15 cellular contexts compared by ENCODE assay signal in genomic region chr6:35015476-35015875, GRCh38.
DNase-seq lines count a peak whose midpoint lies in the region; ATAC-seq and TF ChIP-seq lines count a peak whose summit lies in the region.
"Had no signal": no experiment of that assay in that cellular context is flagged by ENCODE, and none has a peak within 500 bp of the region (broad histone marks: within the 10 kb centered on the region; RNA-seq: fewer than 3 reads in every experiment).

No MANE protein-coding gene starts in this region.

- no peak overlapping the region for H3K9ac ChIP-seq in GM23248
- no peak overlapping the region for H3K9ac ChIP-seq in muscle layer of colon (ENCODE audit: low read length)

- no peaks in the 10 kb centered on the region for H3K79me2 ChIP-seq in GM23248 (ENCODE audit: insufficient read depth)

- H3K4me3 ChIP-seq in GM23248 (no peak overlapping the region), muscle layer of colon (ENCODE audit: low read depth in 1 of 2, low read length in 2 of 2) (no peak overlapping the region)

- H3F3A ChIP-seq in GM23248 (ENCODE audit: insufficient read depth): peaks cover 36% of the 10 kb centered on the region

- H3K9me2 ChIP-seq in GM23248 (ENCODE audit: insufficient read depth): no peaks in the 10 kb centered on the region

- H3K36me3 Mint-ChIP-seq in WTC11: peaks cover 18% of the 10 kb centered on the region
- H3K36me3 Mint-ChIP-seq: natural killer cell had no signal

- CTCF ChIA-PET in WTC11 (lab: Charles Lee): interaction anchor here (1.0 to 1.9 kb wide), 5 partner anchors 10 to 225 kb away, joined by 3 to 7 read pairs (median 4); no protein-coding TSS in a partner anchor

- 0 out of 2 replicates have a peak overlapping the region, but pooled peaks have one; percentile 14 for H3K27ac Mint-ChIP-seq in WTC11
- H3K27ac Mint-ChIP-seq: natural killer cell; T-helper 2 cell treated with Interferon-gamma antibody and Interleukin-4, amounts not matched to agents 5 μg/mL and 100 μg/mL, for 36 hours had no signal

- H3K36me3 ChIP-seq in GM23248 (ENCODE audit: low read depth) (no peaks in the 10 kb centered on the region), muscle layer of colon (ENCODE audit: insufficient read depth, low read length) (no peaks in the 10 kb centered on the region)

- H3K27me3 Mint-ChIP-seq in WTC11 (ENCODE audit: low read depth): no peaks in the 10 kb centered on the region

- WGBS in GM23248 (ENCODE audit: low coverage in 1 of 2, low lambda C conversion rate in 2 of 2, missing lambda C conversion rate in 2 of 2), 2 experiments: 72 to 78% methylated on average over 4 of the region's 4 CpGs

- H3K4me1 ChIP-seq in GM23248 (ENCODE audit: insufficient read depth) (peaks cover 42% of the 10 kb centered on the region), muscle layer of colon (ENCODE audit: insufficient read depth, low read length) (peaks cover 41% of the 10 kb centered on the region)

- H3K9me3 ChIP-seq in GM23248 (ENCODE audit: low read depth): no peaks in the 10 kb centered on the region
- no peaks in the 10 kb centered on the region for H3K9me3 ChIP-seq in muscle layer of colon (ENCODE audit: low read length)

- H3K4me2 ChIP-seq in GM23248 (ENCODE audit: unreplicated experiment): no peak overlapping the region

- no peak for TF ChIP-seq CTCF in WTC11 (IDR thresholded peaks at IDR 0.05)

- H3K27me3 ChIP-seq in GM23248 (replicated peaks; ENCODE audit: insufficient read depth): no peaks in the 10 kb centered on the region
- H3K27me3 ChIP-seq in muscle layer of colon (ENCODE audit: control insufficient read depth in 1 of 2, insufficient read depth in 2 of 2, low read length in 2 of 2): no peaks in the 10 kb centered on the region

- in situ Hi-C loops in GM23248 (cut with MboI): no loop called here

- no peak overlapping the region for H2AFZ ChIP-seq in GM23248

- H4K20me1 ChIP-seq in GM23248 (ENCODE audit: insufficient read depth): no peaks in the 10 kb centered on the region

- peaks cover 27% of the 10 kb centered on the region for H3K4me1 Mint-ChIP-seq in WTC11
- H3K4me1 Mint-ChIP-seq: natural killer cell had no signal

- ATAC-seq in WTC11: no peak
- ATAC-seq in GM21717 (IDR thresholded peaks at IDR 0.05; ENCODE audit: unreplicated experiment): no peak
- no peak for ATAC-seq in HG02678 (IDR thresholded peaks at IDR 0.05; ENCODE audit: unreplicated experiment)
- ATAC-seq: natural killer cell had no signal

- POLR2A ChIA-PET in WTC11 (lab: Charles Lee): no interaction called here

- H3K4me3 Mint-ChIP-seq in WTC11: no peak overlapping the region
- H3K4me3 Mint-ChIP-seq: natural killer cell; T-helper 2 cell treated with Interferon-gamma antibody and Interleukin-4, amounts not matched to agents 5 μg/mL and 100 μg/mL, for 36 hours had no signal

- DNase-seq in GM23248 (no peak), WTC11 (ENCODE audit: low spot score) (no peak), substantia nigra (lab: John Stamatoyannopoulos, UW) (no peak), nucleus accumbens (lab: John Stamatoyannopoulos, UW) (no peak)
- DNase-seq: activated CD4-positive, CD25-positive, alpha-beta regulatory T cell; activated gamma-delta T cell treated with Interleukin-2 at 50 U/mL for 16 hours; GF-D8; natural killer cell; NCI-H1930; NCI-H510A treated with DMSO at 0.1 percent for 48 hours; SIG-M5 had no signal

- no peaks in the 10 kb centered on the region for H3K9me3 Mint-ChIP-seq in WTC11
- H3K9me3 Mint-ChIP-seq: natural killer cell; T-helper 2 cell treated with Interferon-gamma antibody and Interleukin-4, amounts not matched to agents 5 μg/mL and 100 μg/mL, for 36 hours had no signal

- peak overlapping the region; percentile 42; the same call in 1 of the 2 replicates for H3K27ac ChIP-seq in GM23248
- H3K27ac ChIP-seq in muscle layer of colon (ENCODE audit: low read depth, low read length): peak overlapping the region; percentile 100
- peak overlapping the region; percentile 79 for H3K27ac ChIP-seq in substantia nigra (ENCODE audit: low read depth, low read length, poor library complexity, severe bottlenecking)

TF ChIP-seq in WTC11, 78 proteins besides CTCF, POLR2A, EP300 and RAD21:
- TF ChIP-seq GABPB1 (CRISPR knock-in tag; IDR thresholded peaks at IDR 0.05): no peak
- no peak for TF ChIP-seq RELA (CRISPR knock-in tag; IDR thresholded peaks at IDR 0.05; ENCODE audit: borderline replicate concordance)
- no peak for TF ChIP-seq ZBTB21 (CRISPR knock-in tag; IDR thresholded peaks at IDR 0.05; ENCODE audit: borderline replicate concordance)
- no peak for TF ChIP-seq PREB (CRISPR knock-in tag; IDR thresholded peaks at IDR 0.05; ENCODE audit: borderline replicate concordance)

Comparison
In these comparisons a context has a peak if more than half of its experiments do, and no peak if none do; other contexts are left out.
1. H3K27ac ChIP-seq: peak in every context shown above with its lines; median percentile 100 in muscle layer of colon; 79 in substantia nigra; 42 in GM23248.